Comparison of ENCODE assay signal across 1 cellular context in the genomic region with DNA sequence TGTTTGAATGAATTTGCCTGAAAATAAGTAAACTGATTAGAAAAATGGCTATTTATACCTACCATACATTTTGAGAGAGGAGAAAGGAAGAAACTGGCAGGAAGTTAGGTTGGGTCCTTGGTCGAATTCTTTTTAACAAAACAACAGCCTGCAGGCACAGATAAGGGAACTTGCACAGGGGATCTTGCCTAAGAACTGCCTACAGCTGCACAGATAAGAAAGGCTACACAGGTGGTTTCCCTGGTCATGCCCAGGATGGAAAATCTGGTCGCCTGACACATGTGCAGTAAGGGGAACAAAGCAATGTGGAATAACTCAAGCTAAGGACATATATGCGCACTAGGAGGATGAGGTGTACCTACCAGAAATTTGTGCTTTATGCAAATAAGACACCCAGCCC.
TF ChIP-seq lines count a peak whose summit lies in the region.

No MANE protein-coding gene starts in this region.

TF ChIP-seq in H1, 55 proteins besides CTCF, POLR2A, EP300 and RAD21 (continued from another document):
- TF ChIP-seq E2F6 (IDR thresholded peaks at IDR 0.05) (no peak), TAF7 (optimal IDR thresholded peaks at IDR 0.05; ENCODE audit: borderline replicate concordance, low read depth, low read length) (no peak), TBP (IDR thresholded peaks at IDR 0.05; ENCODE audit: low read depth, low read length) (no peak), CBX8 (IDR thresholded peaks at IDR 0.05; ENCODE audit: borderline replicate concordance, low read depth, low read length) (no peak), TAF1 (IDR thresholded peaks at IDR 0.05; ENCODE audit: low read depth, low read length) (no peak), JUN (IDR thresholded peaks at IDR 0.05; ENCODE audit: low read depth, low read length) (no peak), TCF12 (IDR thresholded peaks at IDR 0.05; ENCODE audit: low read depth, low read length) (no peak), KDM1A (IDR thresholded peaks at IDR 0.05; ENCODE audit: borderline replicate concordance, low read length) (no peak), BACH1 (IDR thresholded peaks at IDR 0.05; ENCODE audit: low read length) (no peak), EGR1 (IDR thresholded peaks at IDR 0.05; ENCODE audit: borderline replicate concordance, low read depth, low read length) (no peak), FOSL1 (IDR thresholded peaks at IDR 0.05; ENCODE audit: insufficient read depth, low read depth, low read length) (no peak), KDM4A (IDR thresholded peaks at IDR 0.05; ENCODE audit: low read depth, low read length, severe bottlenecking) (no peak)
- TF ChIP-seq, protein P1, sequence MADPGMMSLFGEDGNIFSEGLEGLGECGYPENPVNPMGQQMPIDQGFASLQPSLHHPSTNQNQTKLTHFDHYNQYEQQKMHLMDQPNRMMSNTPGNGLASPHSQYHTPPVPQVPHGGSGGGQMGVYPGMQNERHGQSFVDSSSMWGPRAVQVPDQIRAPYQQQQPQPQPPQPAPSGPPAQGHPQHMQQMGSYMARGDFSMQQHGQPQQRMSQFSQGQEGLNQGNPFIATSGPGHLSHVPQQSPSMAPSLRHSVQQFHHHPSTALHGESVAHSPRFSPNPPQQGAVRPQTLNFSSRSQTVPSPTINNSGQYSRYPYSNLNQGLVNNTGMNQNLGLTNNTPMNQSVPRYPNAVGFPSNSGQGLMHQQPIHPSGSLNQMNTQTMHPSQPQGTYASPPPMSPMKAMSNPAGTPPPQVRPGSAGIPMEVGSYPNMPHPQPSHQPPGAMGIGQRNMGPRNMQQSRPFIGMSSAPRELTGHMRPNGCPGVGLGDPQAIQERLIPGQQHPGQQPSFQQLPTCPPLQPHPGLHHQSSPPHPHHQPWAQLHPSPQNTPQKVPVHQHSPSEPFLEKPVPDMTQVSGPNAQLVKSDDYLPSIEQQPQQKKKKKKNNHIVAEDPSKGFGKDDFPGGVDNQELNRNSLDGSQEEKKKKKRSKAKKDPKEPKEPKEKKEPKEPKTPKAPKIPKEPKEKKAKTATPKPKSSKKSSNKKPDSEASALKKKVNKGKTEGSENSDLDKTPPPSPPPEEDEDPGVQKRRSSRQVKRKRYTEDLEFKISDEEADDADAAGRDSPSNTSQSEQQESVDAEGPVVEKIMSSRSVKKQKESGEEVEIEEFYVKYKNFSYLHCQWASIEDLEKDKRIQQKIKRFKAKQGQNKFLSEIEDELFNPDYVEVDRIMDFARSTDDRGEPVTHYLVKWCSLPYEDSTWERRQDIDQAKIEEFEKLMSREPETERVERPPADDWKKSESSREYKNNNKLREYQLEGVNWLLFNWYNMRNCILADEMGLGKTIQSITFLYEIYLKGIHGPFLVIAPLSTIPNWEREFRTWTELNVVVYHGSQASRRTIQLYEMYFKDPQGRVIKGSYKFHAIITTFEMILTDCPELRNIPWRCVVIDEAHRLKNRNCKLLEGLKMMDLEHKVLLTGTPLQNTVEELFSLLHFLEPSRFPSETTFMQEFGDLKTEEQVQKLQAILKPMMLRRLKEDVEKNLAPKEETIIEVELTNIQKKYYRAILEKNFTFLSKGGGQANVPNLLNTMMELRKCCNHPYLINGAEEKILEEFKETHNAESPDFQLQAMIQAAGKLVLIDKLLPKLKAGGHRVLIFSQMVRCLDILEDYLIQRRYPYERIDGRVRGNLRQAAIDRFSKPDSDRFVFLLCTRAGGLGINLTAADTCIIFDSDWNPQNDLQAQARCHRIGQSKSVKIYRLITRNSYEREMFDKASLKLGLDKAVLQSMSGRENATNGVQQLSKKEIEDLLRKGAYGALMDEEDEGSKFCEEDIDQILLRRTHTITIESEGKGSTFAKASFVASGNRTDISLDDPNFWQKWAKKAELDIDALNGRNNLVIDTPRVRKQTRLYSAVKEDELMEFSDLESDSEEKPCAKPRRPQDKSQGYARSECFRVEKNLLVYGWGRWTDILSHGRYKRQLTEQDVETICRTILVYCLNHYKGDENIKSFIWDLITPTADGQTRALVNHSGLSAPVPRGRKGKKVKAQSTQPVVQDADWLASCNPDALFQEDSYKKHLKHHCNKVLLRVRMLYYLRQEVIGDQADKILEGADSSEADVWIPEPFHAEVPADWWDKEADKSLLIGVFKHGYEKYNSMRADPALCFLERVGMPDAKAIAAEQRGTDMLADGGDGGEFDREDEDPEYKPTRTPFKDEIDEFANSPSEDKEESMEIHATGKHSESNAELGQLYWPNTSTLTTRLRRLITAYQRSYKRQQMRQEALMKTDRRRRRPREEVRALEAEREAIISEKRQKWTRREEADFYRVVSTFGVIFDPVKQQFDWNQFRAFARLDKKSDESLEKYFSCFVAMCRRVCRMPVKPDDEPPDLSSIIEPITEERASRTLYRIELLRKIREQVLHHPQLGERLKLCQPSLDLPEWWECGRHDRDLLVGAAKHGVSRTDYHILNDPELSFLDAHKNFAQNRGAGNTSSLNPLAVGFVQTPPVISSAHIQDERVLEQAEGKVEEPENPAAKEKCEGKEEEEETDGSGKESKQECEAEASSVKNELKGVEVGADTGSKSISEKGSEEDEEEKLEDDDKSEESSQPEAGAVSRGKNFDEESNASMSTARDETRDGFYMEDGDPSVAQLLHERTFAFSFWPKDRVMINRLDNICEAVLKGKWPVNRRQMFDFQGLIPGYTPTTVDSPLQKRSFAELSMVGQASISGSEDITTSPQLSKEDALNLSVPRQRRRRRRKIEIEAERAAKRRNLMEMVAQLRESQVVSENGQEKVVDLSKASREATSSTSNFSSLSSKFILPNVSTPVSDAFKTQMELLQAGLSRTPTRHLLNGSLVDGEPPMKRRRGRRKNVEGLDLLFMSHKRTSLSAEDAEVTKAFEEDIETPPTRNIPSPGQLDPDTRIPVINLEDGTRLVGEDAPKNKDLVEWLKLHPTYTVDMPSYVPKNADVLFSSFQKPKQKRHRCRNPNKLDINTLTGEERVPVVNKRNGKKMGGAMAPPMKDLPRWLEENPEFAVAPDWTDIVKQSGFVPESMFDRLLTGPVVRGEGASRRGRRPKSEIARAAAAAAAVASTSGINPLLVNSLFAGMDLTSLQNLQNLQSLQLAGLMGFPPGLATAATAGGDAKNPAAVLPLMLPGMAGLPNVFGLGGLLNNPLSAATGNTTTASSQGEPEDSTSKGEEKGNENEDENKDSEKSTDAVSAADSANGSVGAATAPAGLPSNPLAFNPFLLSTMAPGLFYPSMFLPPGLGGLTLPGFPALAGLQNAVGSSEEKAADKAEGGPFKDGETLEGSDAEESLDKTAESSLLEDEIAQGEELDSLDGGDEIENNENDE (IDR thresholded peaks at IDR 0.05; ENCODE audit: insufficient replicate concordance, low read length), result no peak
TF ChIP-seq in H1: peak in this region for 0.
